ENCODE assay signal across 8 cellular contexts in genomic region chr12:20601668-20602280, GRCh38.
A peak's percentile ranks its signal among the peaks of the same experiment; 100 is the strongest.
DNase-seq lines count a peak whose midpoint lies in the region; ATAC-seq, FAIRE-seq and TF ChIP-seq lines count a peak whose summit lies in the region.

No MANE protein-coding gene starts in this region.

- H3K4me1 ChIP-seq in BE2C (peaks cover 3% of the 10 kb centered on the region; the same call in 1 of the 2 replicates), ascending aorta (peaks cover 0 to 28% of the 10 kb centered on the region in 2 donors)

- H3K27me3 ChIP-seq in BE2C: no peaks in the 10 kb centered on the region
- H3K27me3 ChIP-seq in ascending aorta: no peaks in the 10 kb centered on the region

- no peak for DNase-seq in BE2C
- DNase-seq in M059J (ENCODE audit: low read depth): peak; percentile 51
- DNase-seq in ascending aorta (ENCODE audit: low spot score in 2 of 2): no peak
- DNase-seq in inferior parietal cortex (ENCODE audit: extremely low spot score): peak; percentile 75
- DNase-seq in urothelium cell line (ENCODE audit: low spot score): peak; percentile 7
- no peak for DNase-seq in cerebellar nuclear complex (lab: John Stamatoyannopoulos, UW)

- no peak overlapping the region for H3K4me3 ChIP-seq in BE2C (ENCODE audit: low read depth, low read length)
- peak overlapping the region in 1 of 2 donors; percentile 6 for H3K4me3 ChIP-seq in ascending aorta

- no peaks in the 10 kb centered on the region for H3K9me3 ChIP-seq in BE2C
- no peaks in the 10 kb centered on the region for H3K9me3 ChIP-seq in ascending aorta

- FAIRE-seq in urothelium cell line (lab: Jason Lieb, UNC): no peak

- ATAC-seq in HG03460 (IDR thresholded peaks at IDR 0.05; ENCODE audit: unreplicated experiment) (no peak), HG03520 (IDR thresholded peaks at IDR 0.05; ENCODE audit: unreplicated experiment) (no peak)

- no peaks in the 10 kb centered on the region for H3K36me3 ChIP-seq in BE2C
- no peaks in the 10 kb centered on the region for H3K36me3 ChIP-seq in ascending aorta

- TF ChIP-seq CTCF in BE2C (IDR thresholded peaks at IDR 0.05; ENCODE audit: low read depth, low read length): peak; percentile 54
- TF ChIP-seq CTCF in ascending aorta (IDR thresholded peaks at IDR 0.05): peak in 2 of 3 experiments; percentile 46 to 68

- H3K27ac ChIP-seq in ascending aorta: peak overlapping the region; percentile 68 to 86

- intact Hi-C loops in ascending aorta (cut with DNase I): loop anchor here (2.0 to 10.0 kb wide), 6 partner anchors 139 to 947 kb away; no protein-coding TSS in a partner anchor

Comparison
In these comparisons a context has a peak if more than half of its experiments do, and no peak if none do; other contexts are left out.
1. DNase-seq: peak in M059J (single experiment), inferior parietal cortex (single experiment) and urothelium cell line (single experiment); none in BE2C (single experiment), ascending aorta (0 of 2) and cerebellar nuclear complex (0 of 2).